2 cellular contexts compared by ENCODE assay signal in the genomic region with DNA sequence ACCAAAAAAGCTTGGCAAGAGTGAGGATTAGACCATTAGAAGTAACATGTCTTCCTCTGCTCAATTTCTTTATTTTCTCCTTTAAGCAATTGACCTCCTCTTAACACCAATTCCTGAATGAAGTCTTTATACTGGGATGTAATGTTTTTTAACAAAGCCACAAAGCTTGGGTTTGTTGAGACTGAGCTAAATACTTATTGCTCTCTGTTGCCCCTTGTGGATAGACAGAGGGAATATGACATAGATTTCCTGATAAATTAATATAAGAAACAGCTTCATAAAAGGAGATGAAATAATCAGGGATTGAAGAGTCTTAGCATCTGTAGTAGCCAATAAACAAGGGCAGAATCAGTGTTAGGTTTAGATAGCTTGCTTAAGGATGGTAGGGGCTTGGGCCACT.
TF ChIP-seq lines count a peak whose summit lies in the region.

No MANE protein-coding gene starts in this region.

TF ChIP-seq in A549, 52 proteins besides CTCF, POLR2A, EP300 and RAD21 (continued from another document):
- TF ChIP-seq, protein P1, sequence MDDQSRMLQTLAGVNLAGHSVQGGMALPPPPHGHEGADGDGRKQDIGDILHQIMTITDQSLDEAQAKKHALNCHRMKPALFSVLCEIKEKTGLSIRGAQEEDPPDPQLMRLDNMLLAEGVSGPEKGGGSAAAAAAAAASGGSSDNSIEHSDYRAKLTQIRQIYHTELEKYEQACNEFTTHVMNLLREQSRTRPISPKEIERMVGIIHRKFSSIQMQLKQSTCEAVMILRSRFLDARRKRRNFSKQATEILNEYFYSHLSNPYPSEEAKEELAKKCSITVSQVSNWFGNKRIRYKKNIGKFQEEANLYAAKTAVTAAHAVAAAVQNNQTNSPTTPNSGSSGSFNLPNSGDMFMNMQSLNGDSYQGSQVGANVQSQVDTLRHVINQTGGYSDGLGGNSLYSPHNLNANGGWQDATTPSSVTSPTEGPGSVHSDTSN (IDR thresholded peaks at IDR 0.05), result no peak
- TF ChIP-seq HOXA7 (CRISPR knock-in tag; IDR thresholded peaks at IDR 0.05) (no peak), RNF2 (IDR thresholded peaks at IDR 0.05; ENCODE audit: borderline replicate concordance, low read depth) (no peak), CBX2 (IDR thresholded peaks at IDR 0.05; ENCODE audit: borderline replicate concordance, low read depth) (no peak), EHF (CRISPR knock-in tag; IDR thresholded peaks at IDR 0.05) (no peak), HOXB13 (CRISPR knock-in tag; IDR thresholded peaks at IDR 0.05; ENCODE audit: low read depth) (no peak), GATA3 (IDR thresholded peaks at IDR 0.05; ENCODE audit: borderline replicate concordance) (no peak), BCL3 (IDR thresholded peaks at IDR 0.05) (no peak), RFX5 (IDR thresholded peaks at IDR 0.05) (no peak), TP53 (CRISPR knock-in tag; IDR thresholded peaks at IDR 0.05) (no peak), USF2 (IDR thresholded peaks at IDR 0.05) (no peak), NPAS2 (CRISPR knock-in tag; IDR thresholded peaks at IDR 0.05; ENCODE audit: borderline replicate concordance) (no peak), SMC3 (IDR thresholded peaks at IDR 0.05) (no peak), KDM5A (IDR thresholded peaks at IDR 0.05) (no peak)

TF ChIP-seq in SK-N-SH, 30 proteins besides CTCF, POLR2A, EP300 and RAD21 (continued from another document):
- TF ChIP-seq, protein P1 (IDR thresholded peaks at IDR 0.05), result no peak
- TF ChIP-seq SIN3A (IDR thresholded peaks at IDR 0.05; ENCODE audit: borderline replicate concordance, low read depth, low read length) (no peak), YY1 (IDR thresholded peaks at IDR 0.05; ENCODE audit: low read depth) (no peak), GATA2 (CRISPR knock-in tag; IDR thresholded peaks at IDR 0.05) (no peak), ELF1 (IDR thresholded peaks at IDR 0.05) (no peak), JUND (IDR thresholded peaks at IDR 0.05) (no peak), NFIC (IDR thresholded peaks at IDR 0.05; ENCODE audit: borderline replicate concordance) (no peak), TEAD4 (IDR thresholded peaks at IDR 0.05; ENCODE audit: borderline replicate concordance, insufficient read depth) (no peak), TAF1 (IDR thresholded peaks at IDR 0.05; ENCODE audit: borderline replicate concordance, low read depth, low read length) (no peak), RFX5 (IDR thresholded peaks at IDR 0.05; ENCODE audit: low read length) (no peak)
- TF ChIP-seq, protein P2, sequence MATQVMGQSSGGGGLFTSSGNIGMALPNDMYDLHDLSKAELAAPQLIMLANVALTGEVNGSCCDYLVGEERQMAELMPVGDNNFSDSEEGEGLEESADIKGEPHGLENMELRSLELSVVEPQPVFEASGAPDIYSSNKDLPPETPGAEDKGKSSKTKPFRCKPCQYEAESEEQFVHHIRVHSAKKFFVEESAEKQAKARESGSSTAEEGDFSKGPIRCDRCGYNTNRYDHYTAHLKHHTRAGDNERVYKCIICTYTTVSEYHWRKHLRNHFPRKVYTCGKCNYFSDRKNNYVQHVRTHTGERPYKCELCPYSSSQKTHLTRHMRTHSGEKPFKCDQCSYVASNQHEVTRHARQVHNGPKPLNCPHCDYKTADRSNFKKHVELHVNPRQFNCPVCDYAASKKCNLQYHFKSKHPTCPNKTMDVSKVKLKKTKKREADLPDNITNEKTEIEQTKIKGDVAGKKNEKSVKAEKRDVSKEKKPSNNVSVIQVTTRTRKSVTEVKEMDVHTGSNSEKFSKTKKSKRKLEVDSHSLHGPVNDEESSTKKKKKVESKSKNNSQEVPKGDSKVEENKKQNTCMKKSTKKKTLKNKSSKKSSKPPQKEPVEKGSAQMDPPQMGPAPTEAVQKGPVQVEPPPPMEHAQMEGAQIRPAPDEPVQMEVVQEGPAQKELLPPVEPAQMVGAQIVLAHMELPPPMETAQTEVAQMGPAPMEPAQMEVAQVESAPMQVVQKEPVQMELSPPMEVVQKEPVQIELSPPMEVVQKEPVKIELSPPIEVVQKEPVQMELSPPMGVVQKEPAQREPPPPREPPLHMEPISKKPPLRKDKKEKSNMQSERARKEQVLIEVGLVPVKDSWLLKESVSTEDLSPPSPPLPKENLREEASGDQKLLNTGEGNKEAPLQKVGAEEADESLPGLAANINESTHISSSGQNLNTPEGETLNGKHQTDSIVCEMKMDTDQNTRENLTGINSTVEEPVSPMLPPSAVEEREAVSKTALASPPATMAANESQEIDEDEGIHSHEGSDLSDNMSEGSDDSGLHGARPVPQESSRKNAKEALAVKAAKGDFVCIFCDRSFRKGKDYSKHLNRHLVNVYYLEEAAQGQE (IDR thresholded peaks at IDR 0.05; ENCODE audit: low read depth, low read length), result no peak
- TF ChIP-seq, protein P3, sequence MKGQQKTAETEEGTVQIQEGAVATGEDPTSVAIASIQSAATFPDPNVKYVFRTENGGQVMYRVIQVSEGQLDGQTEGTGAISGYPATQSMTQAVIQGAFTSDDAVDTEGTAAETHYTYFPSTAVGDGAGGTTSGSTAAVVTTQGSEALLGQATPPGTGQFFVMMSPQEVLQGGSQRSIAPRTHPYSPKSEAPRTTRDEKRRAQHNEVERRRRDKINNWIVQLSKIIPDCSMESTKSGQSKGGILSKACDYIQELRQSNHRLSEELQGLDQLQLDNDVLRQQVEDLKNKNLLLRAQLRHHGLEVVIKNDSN (IDR thresholded peaks at IDR 0.05; ENCODE audit: borderline replicate concordance, low read depth), result no peak
